Comparison of ENCODE assay signal across 8 cellular contexts in the genomic region with DNA sequence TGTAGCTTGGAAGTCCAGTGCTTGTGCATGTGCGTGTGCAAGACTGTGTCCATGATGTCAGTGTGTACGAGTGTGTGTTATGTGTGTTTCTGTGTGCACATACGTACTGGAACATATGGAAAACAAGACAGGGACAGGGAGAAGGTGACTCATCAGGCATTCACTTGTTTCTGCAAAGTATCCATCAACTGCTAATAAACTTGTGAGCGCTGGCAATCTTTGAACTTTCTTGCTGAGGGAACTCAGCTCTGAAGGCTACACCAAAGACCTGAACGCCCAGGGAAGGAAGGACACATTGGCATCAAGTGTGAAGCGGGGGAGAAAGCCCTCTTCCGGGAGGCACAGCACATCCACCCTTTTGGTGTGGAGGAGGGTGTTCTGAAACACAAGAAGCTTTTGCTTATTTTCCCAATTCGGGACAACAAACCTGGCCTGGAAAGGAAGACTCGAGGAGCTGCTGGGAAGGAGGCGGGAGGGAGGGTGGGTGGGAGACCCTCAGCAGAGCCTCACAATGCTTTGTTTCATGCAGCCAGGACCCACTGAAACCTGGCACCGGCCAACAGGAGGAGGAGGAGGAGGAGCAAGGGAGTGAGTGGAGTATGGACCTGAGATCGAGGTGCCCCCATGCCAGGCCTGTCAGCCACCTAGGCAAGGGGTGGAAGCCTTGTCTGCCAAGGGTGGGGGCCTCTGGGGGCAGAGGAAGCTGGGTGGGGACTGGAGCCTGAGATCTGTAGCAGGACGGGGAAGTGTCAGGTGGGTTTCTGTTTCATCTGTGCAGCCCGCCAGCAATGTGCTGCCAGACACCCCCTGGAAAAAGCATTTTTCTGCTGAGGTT. TPM values are rescaled to one million over a fixed set of nuclear protein-coding genes. Genes with fewer than 3 reads are reported as not detected.
DNase-seq lines count a peak whose midpoint lies in the region; ATAC-seq, FAIRE-seq and TF ChIP-seq lines count a peak whose summit lies in the region.

No MANE protein-coding gene starts in this region.

- no peak for TF ChIP-seq POLR2A in H54 (IDR thresholded peaks at IDR 0.05; ENCODE audit: low read depth, low read length)

- TF ChIP-seq CTCF in mucosa of descending colon (IDR thresholded peaks at IDR 0.05), result no peak

- intact Hi-C loops in mucosa of descending colon (cut with DNase I, micrococcal nuclease) (loop anchor here in 1 of 2 donors (10.0 kb wide), 1 partner anchor 139 kb away; no protein-coding TSS in a partner anchor), sciatic nerve (cut with DNase I) (no loop called here)

- DNase-seq in AG08395 (ENCODE audit: low spot score), result peak; percentile 58
- DNase-seq in H54 (ENCODE audit: insufficient read length, low spot score), result peak; percentile 30
- DNase-seq in astrocyte of the hippocampus (ENCODE audit: low read depth, low spot score), result peak; percentile 40
- peak in 1 of 3 donors; percentile 64 for DNase-seq in mucosa of descending colon
- DNase-seq in sciatic nerve (ENCODE audit: low spot score), result no peak
- no peak for DNase-seq in NCI-H2227 (lab: John Stamatoyannopoulos, UW; ENCODE audit: unreplicated experiment)

- no peaks in the 10 kb centered on the region for H3K9me3 ChIP-seq in mucosa of descending colon

- FAIRE-seq in H54 (lab: Jason Lieb, UNC), result no peak

- ATAC-seq in mucosa of descending colon, result peak; percentile 9
- ATAC-seq in HG03097 (IDR thresholded peaks at IDR 0.05; ENCODE audit: low FRiP score, unreplicated experiment), result no peak
- ATAC-seq in sciatic nerve, result no peak
- ATAC-seq in GM21737 (IDR thresholded peaks at IDR 0.05; ENCODE audit: unreplicated experiment), result no peak

- H3K4me3 ChIP-seq in mucosa of descending colon, result no peak overlapping the region

- H3K36me3 ChIP-seq in mucosa of descending colon (ENCODE audit: low read depth), result no peaks in the 10 kb centered on the region

- H3K4me1 ChIP-seq in mucosa of descending colon (ENCODE audit: low read depth), result peaks cover 67% of the 10 kb centered on the region

RNA-seq across cellular contexts. Expression of a gene that starts 26.8 kb away (rescaled TPM):
- total RNA-seq in mucosa of descending colon (10 to 100 TPM; 22.3 to 67.4 (median 33.1) TPM), sciatic nerve (44.0 TPM)

Comparison
In these comparisons a context has a peak if more than half of its experiments do, and no peak if none do; other contexts are left out.
1. DNase-seq: peak in AG08395 (single experiment), H54 (single experiment) and astrocyte of the hippocampus (single experiment); none in sciatic nerve (single experiment) and NCI-H2227 (single experiment).